In genomic region chrX:132214518-132214917, GRCh38 we compare ENCODE assay signal across 12 cellular contexts. TPM values are rescaled to one million over a fixed set of nuclear protein-coding genes. Genes with fewer than 3 reads are reported as not detected.
DNase-seq lines count a peak whose midpoint lies in the region; ATAC-seq and TF ChIP-seq lines count a peak whose summit lies in the region.
"Had no signal": no experiment of that assay in that cellular context is flagged by ENCODE, and none has a peak within 500 bp of the region (broad histone marks: within the 10 kb centered on the region; RNA-seq: fewer than 3 reads in every experiment).

No MANE protein-coding gene starts in this region.

- no peak overlapping the region for H3K9ac ChIP-seq in skeletal muscle satellite cell (ENCODE audit: low read depth, low read length)

- DNase-seq in activated T-cell treated with anti-CD3 and anti-CD28 coated beads, Interleukin-2, amount 50 U/mL, for 24 hours = no peak
- DNase-seq in activated T-cell treated with anti-CD3 and anti-CD28 coated beads for 4 hours = no peak
- no peak for DNase-seq in PC-9
- no peak for DNase-seq in chondrocyte (ENCODE audit: low spot score)
- DNase-seq in COLO668 (lab: John Stamatoyannopoulos, UW; ENCODE audit: unreplicated experiment) = no peak
- no peak for DNase-seq in dermis blood vessel endothelial cell
- DNase-seq: ACHN, cortex of kidney, NCI-H1092, thyroid gland had no signal

- no TSS peak for BruUV-seq in PC-9 (replicated peaks; lab: Mats Ljungman, UMichigan)

- H3K4me3 ChIP-seq in PC-9 (peak overlapping the region; percentile 4; the same call in 1 of the 2 replicates), skeletal muscle satellite cell (ENCODE audit: low read length) (no peak overlapping the region)
- H3K4me3 ChIP-seq: thyroid gland had no signal

- H3K9me2 ChIP-seq in PC-9 (ENCODE audit: insufficient read depth) = no peaks in the 10 kb centered on the region

- peaks cover 53% of the 10 kb centered on the region for H3K79me2 ChIP-seq in PC-9 (ENCODE audit: low read depth)

- TF ChIP-seq CTCF in PC-9 (conservative IDR thresholded peaks at IDR 0.05) = no peak
- no peak for TF ChIP-seq CTCF in chondrocyte (IDR thresholded peaks at IDR 0.05)

- H4K20me1 ChIP-seq in PC-9 (ENCODE audit: insufficient read depth) = peaks cover 15% of the 10 kb centered on the region

- peaks cover 57% of the 10 kb centered on the region for H3K4me1 Mint-ChIP-seq in activated T-cell treated with anti-CD3 and anti-CD28 coated beads, Interleukin-2, amount 50 U/mL, for 24 hours (ENCODE audit: low read depth)
- peaks cover 59% of the 10 kb centered on the region for H3K4me1 Mint-ChIP-seq in chondrocyte (ENCODE audit: low read depth)

- H3K27me3 ChIP-seq in PC-9 (ENCODE audit: insufficient read depth, low read depth) (no peaks in the 10 kb centered on the region), skeletal muscle satellite cell (ENCODE audit: control insufficient read depth, insufficient read depth, low read length) (peaks cover 6% of the 10 kb centered on the region)
- H3K27me3 ChIP-seq: thyroid gland had no signal

- peaks cover 51% of the 10 kb centered on the region for H3K36me3 Mint-ChIP-seq in activated T-cell treated with anti-CD3 and anti-CD28 coated beads, Interleukin-2, amount 50 U/mL, for 24 hours (ENCODE audit: low read depth)
- H3K36me3 Mint-ChIP-seq in chondrocyte (ENCODE audit: low read depth) = peaks cover 23% of the 10 kb centered on the region

- H3K36me3 ChIP-seq in PC-9 (ENCODE audit: low read depth) (peaks cover 34% of the 10 kb centered on the region), skeletal muscle satellite cell (ENCODE audit: insufficient read depth, low read length) (peaks cover 10% of the 10 kb centered on the region)

- H3K27me3 Mint-ChIP-seq in activated T-cell treated with anti-CD3 and anti-CD28 coated beads, Interleukin-2, amount 50 U/mL, for 24 hours = peaks cover 36% of the 10 kb centered on the region
- H3K27me3 Mint-ChIP-seq in chondrocyte (ENCODE audit: low read depth) = no peaks in the 10 kb centered on the region

- peaks cover 16% of the 10 kb centered on the region; the same call in 1 of the 2 replicates for H3F3A ChIP-seq in PC-9 (ENCODE audit: insufficient read depth, low read depth)

- peak overlapping the region; percentile 85 for H3K27ac Mint-ChIP-seq in activated T-cell treated with anti-CD3 and anti-CD28 coated beads, Interleukin-2, amount 50 U/mL, for 24 hours
- H3K27ac Mint-ChIP-seq in chondrocyte (ENCODE audit: unreplicated experiment) = peak overlapping the region; percentile 39

- no peak overlapping the region for H3K27ac ChIP-seq in PC-9
- H3K27ac ChIP-seq: thyroid gland had no signal

- H3K4me1 ChIP-seq in PC-9 (replicated peaks; ENCODE audit: insufficient read depth) (peaks cover 33% of the 10 kb centered on the region), skeletal muscle satellite cell (ENCODE audit: control insufficient read depth, insufficient read depth, low read length) (peaks cover 2% of the 10 kb centered on the region)

- no peak overlapping the region for H2AFZ ChIP-seq in PC-9

- no peaks in the 10 kb centered on the region for H3K9me3 ChIP-seq in PC-9 (ENCODE audit: insufficient read depth, low read depth)
- H3K9me3 ChIP-seq in skeletal muscle satellite cell (replicated peaks; ENCODE audit: low read length) = no peaks in the 10 kb centered on the region
- H3K9me3 ChIP-seq: thyroid gland had no signal

- CTCF ChIA-PET in PC-9 (lab: Charles Lee) = no interaction called here

- H3K9me3 Mint-ChIP-seq in activated T-cell treated with anti-CD3 and anti-CD28 coated beads, Interleukin-2, amount 50 U/mL, for 24 hours = no peaks in the 10 kb centered on the region
- H3K9me3 Mint-ChIP-seq in chondrocyte (ENCODE audit: low read depth) = no peaks in the 10 kb centered on the region

- peak overlapping the region; percentile 88 for H3K4me3 Mint-ChIP-seq in activated T-cell treated with anti-CD3 and anti-CD28 coated beads, Interleukin-2, amount 50 U/mL, for 24 hours
- H3K4me3 Mint-ChIP-seq in chondrocyte (ENCODE audit: unreplicated experiment) = peak overlapping the region; percentile 55

- ATAC-seq in HG03457 (IDR thresholded peaks at IDR 0.05; ENCODE audit: unreplicated experiment) = no peak

- peak overlapping the region; percentile 82 for H3K4me2 ChIP-seq in PC-9
- H3K4me2 ChIP-seq in skeletal muscle satellite cell (ENCODE audit: low read length) = peak overlapping the region; percentile 80

- intact Hi-C loops in PC-9 (cut with micrococcal nuclease; ENCODE audit: unreplicated experiment) = loop anchor here (10.0 kb wide), 1 partner anchor 1450 kb away; no protein-coding TSS in a partner anchor

- POLR2A ChIA-PET in PC-9 (lab: Charles Lee; ENCODE audit: unreplicated experiment) = no interaction called here

RNA-seq across cellular contexts. Expression of gene RAP2C, which starts 4.7 kb away (rescaled TPM):
- total RNA-seq in PC-9 (2021) (27.8 and 30.6 TPM in 2 replicates), chondrocyte (49.7 to 56.1 TPM (median 55.3 TPM) in 3 replicates), dermis blood vessel endothelial cell (16.8 and 27.4 TPM in 2 replicates)
- 17.3 and 20.3 TPM in 2 replicates for total RNA-seq in skeletal muscle satellite cell (2012; rRNA removed)
